Comparison of ENCODE assay signal across 20 cellular contexts in the genomic region with DNA sequence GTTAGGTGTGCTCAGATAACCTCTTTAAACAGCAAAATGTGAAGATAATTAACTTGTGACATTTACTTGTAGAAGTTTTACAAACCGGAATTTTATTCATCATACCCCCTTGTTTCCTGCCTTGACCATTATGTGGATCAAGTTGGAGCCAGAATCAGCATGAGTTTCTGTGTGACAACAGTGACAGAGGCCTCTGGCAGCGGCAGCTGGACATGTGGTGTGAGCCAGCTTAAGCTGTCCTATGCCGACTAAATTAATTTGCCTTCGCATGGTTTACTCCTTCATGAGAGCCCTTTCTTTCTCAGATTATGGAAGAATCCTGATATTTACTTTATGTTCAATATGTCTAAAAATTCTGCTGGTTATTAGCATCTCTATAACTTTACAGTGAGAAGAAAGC.
DNase-seq lines count a peak whose midpoint lies in the region; ATAC-seq and TF ChIP-seq lines count a peak whose summit lies in the region.
"Had no signal": no experiment of that assay in that cellular context is flagged by ENCODE, and none has a peak within 500 bp of the region (broad histone marks: within the 10 kb centered on the region; RNA-seq: fewer than 3 reads in every experiment).

No MANE protein-coding gene starts in this region.

- no peak for ATAC-seq in GM19452 (IDR thresholded peaks at IDR 0.05; ENCODE audit: unreplicated experiment)

- peaks cover 15% of the 10 kb centered on the region for H3K4me1 Mint-ChIP-seq in brain
- H3K4me1 Mint-ChIP-seq: IgD-negative memory B cell had no signal

- peaks cover 8% of the 10 kb centered on the region for H3K27me3 Mint-ChIP-seq in brain
- H3K27me3 Mint-ChIP-seq: IgD-negative memory B cell had no signal

- no peak for TF ChIP-seq POLR2A in erythroblast (IDR thresholded peaks at IDR 0.05; ENCODE audit: low read length)

- peaks cover 20% of the 10 kb centered on the region for H3K36me3 Mint-ChIP-seq in brain
- H3K36me3 Mint-ChIP-seq: IgD-negative memory B cell had no signal

- H3K4me3 Mint-ChIP-seq in brain: peak overlapping the region in 3 of 5 experiments; percentile 10 to 42 (median 14)
- H3K4me3 Mint-ChIP-seq: IgD-negative memory B cell had no signal

- DNase-seq in DMS 273 (lab: John Stamatoyannopoulos, UW; ENCODE audit: unreplicated experiment) (peak; percentile 66), DMS 273 treated with DMSO at 0.1 percent for 48 hours (lab: John Stamatoyannopoulos, UW) (no peak), NCI-H524 (lab: John Stamatoyannopoulos, UW) (peak; percentile 49 to 75), renal cortical epithelial cell (ENCODE audit: low read depth) (peak; percentile 15), T-helper 2 cell (no peak), erythroblast (lab: John Stamatoyannopoulos, UW) (no peak)
- DNase-seq: AML-193, GDM1, GM23248, Karpas-422, MG63, NCI-H1048, NCI-H1436, NCI-H2029 treated with DMSO at 0.1 percent for 48 hours, NCI-H526, SIG-M5, T-helper 1 cell had no signal

- peaks cover 13 to 23% (median 23%) of the 10 kb centered on the region in 5 experiments for H3K9me3 Mint-ChIP-seq in brain

- H3K27ac Mint-ChIP-seq in brain: peak overlapping the region; percentile 18 to 76 (median 54)
- H3K27ac Mint-ChIP-seq: IgD-negative memory B cell had no signal

- no peak for TF ChIP-seq CTCF in brain (conservative IDR thresholded peaks at IDR 0.05)

Comparison
In these comparisons a context has a peak if more than half of its experiments do, and no peak if none do; other contexts are left out.
1. DNase-seq: peak in DMS 273 (single experiment), NCI-H524 (2 of 2) and renal cortical epithelial cell (single experiment); none in DMS 273 treated with DMSO at 0.1 percent for 48 hours (single experiment), T-helper 2 cell (0 of 5) and erythroblast (0 of 2).